ENCODE assay signal across 25 cellular contexts in genomic region chr13:60411983-60412382, GRCh38.
"Had no signal": no experiment of that assay in that cellular context is flagged by ENCODE, and none has a peak within 500 bp of the region (broad histone marks: within the 10 kb centered on the region; RNA-seq: fewer than 3 reads in every experiment).

No MANE protein-coding gene starts in this region.

- H3K27ac Mint-ChIP-seq: activated naive CD4-positive, alpha-beta T cell treated with anti-CD3 and anti-CD28 coated beads for 36 hours; activated naive CD8-positive, alpha-beta T cell treated with anti-CD3 and anti-CD28 coated beads, Interleukin-2, amount 10 ng/mL, durations not matched to agents 7 days and 5 days; brain; immature natural killer cell; nephron had no signal

- H3K4me3 ChIP-seq: esophagus muscularis mucosa, left ventricle myocardium inferior, ovary, psoas muscle, right atrium auricular region, upper lobe of left lung had no signal

- H3K4me3 Mint-ChIP-seq: activated naive CD4-positive, alpha-beta T cell treated with anti-CD3 and anti-CD28 coated beads for 36 hours; activated naive CD8-positive, alpha-beta T cell treated with anti-CD3 and anti-CD28 coated beads, Interleukin-2, amount 10 ng/mL, durations not matched to agents 7 days and 5 days; brain; immature natural killer cell; nephron had no signal

- ATAC-seq: psoas muscle had no signal

- DNase-seq: activated CD4-positive, alpha-beta T cell treated with anti-CD3 and anti-CD28 coated beads for 4 hours; activated CD4-positive, alpha-beta T cell treated with anti-CD3 and anti-CD28 coated beads, Interleukin-2, amount 50 U/mL, for 48 hours; activated CD4-positive, CD25-positive, alpha-beta regulatory T cell; activated effector memory CD4-positive, alpha-beta T cell treated with Interleukin-2 at 50 U/mL for 16 hours; activated naive CD4-positive, alpha-beta T cell treated with anti-CD3 and anti-CD28 coated beads for 36 hours; activated naive CD8-positive, alpha-beta T cell treated with anti-CD3 and anti-CD28 coated beads, Interleukin-2, amount 10 ng/mL, durations not matched to agents 7 days and 5 days; activated T-cell treated with anti-CD3 and anti-CD28 coated beads, Interleukin-2, amount 50 U/mL, for 48 hours; caudate nucleus; dermis blood vessel endothelial cell; effector memory CD4-positive, alpha-beta T cell; foreskin fibroblast; immature natural killer cell; left ventricle myocardium inferior; midbrain; ovary; psoas muscle; stimulated activated CD4-positive, alpha-beta T cell treated with anti-CD3 and anti-CD28 coated beads, Interleukin-4, amount 100 ng/mL, for 24 hours; stimulated activated naive CD4-positive, alpha-beta T cell treated with Interleukin-2 at 50 U/mL for 16 hours; T1000; upper lobe of left lung had no signal

- H3K27ac ChIP-seq: esophagus muscularis mucosa, left ventricle myocardium inferior, neutrophil, ovary, psoas muscle, right atrium auricular region, upper lobe of left lung had no signal

- H3K9me3 Mint-ChIP-seq: immature natural killer cell had no signal

- H3K4me1 Mint-ChIP-seq: nephron had no signal

- H3K36me3 ChIP-seq: esophagus muscularis mucosa, left ventricle myocardium inferior, neutrophil, ovary, right atrium auricular region, upper lobe of left lung had no signal

- H3K27me3 Mint-ChIP-seq: activated naive CD8-positive, alpha-beta T cell treated with anti-CD3 and anti-CD28 coated beads, Interleukin-2, amount 10 ng/mL, durations not matched to agents 7 days and 5 days; brain had no signal

- H3K27me3 ChIP-seq: esophagus muscularis mucosa, neutrophil, ovary, right atrium auricular region, upper lobe of left lung had no signal

- H3K9me3 ChIP-seq: esophagus muscularis mucosa, left ventricle myocardium inferior, neutrophil, ovary, psoas muscle, right atrium auricular region, upper lobe of left lung had no signal
